In genomic region chr7:73234994-73235717, GRCh38 we compare ENCODE assay signal across 8 cellular contexts.
DNase-seq lines count a peak whose midpoint lies in the region; ATAC-seq and TF ChIP-seq lines count a peak whose summit lies in the region.
"Not testable (repeated sequence)": the region's sequence is repeated elsewhere in the genome, so short reads cannot be mapped to it uniquely, and the experiment has no call there.

No MANE protein-coding gene starts in this region.

- DNase-seq in LNCaP clone FGC (ENCODE audit: low read depth), result not testable (repeated sequence)
- peak; percentile 59 to 88 (median 74) for DNase-seq in activated CD8-positive, alpha-beta memory T cell treated with anti-CD3 and anti-CD28 coated beads for 48 hours (ENCODE audit: low read depth in 2 of 3, low spot score in 2 of 3)
- DNase-seq in central memory CD4-positive, alpha-beta T cell, result peak; percentile 94
- DNase-seq in right lobe of liver (peak; percentile 93 to 95 (median 94)), upper lobe of left lung (peak; percentile 91 to 96)
- peak; percentile 82 to 86 for DNase-seq in stimulated activated CD4-positive, alpha-beta T cell treated with anti-CD3 and anti-CD28 coated beads, Interleukin-15, amount 100 ng/mL, for 48 hours (ENCODE audit: low read depth in 2 of 2)

- not testable (repeated sequence) for H3K27ac ChIP-seq in right lobe of liver
- H3K27ac ChIP-seq in upper lobe of left lung, result peak overlapping the region in 2 of 4 donors; percentile 39 to 54

- TF ChIP-seq EP300 in upper lobe of left lung (IDR thresholded peaks at IDR 0.05), result not testable (repeated sequence)

- not testable (repeated sequence) for H3K9me3 ChIP-seq in right lobe of liver, upper lobe of left lung

- intact Hi-C loops in right lobe of liver (cut with DNase I), result not testable (repeated sequence)

- H3K27me3 ChIP-seq in right lobe of liver, upper lobe of left lung: not testable (repeated sequence)

- H3K4me1 ChIP-seq in right lobe of liver, upper lobe of left lung: not testable (repeated sequence)

- WGBS in right lobe of liver (ENCODE audit: insufficient coverage, low coverage, low lambda C conversion rate, missing lambda C conversion rate), result no CpG with 5 or more reads among the region's 72 CpGs
- WGBS in upper lobe of left lung, 2 donors, result no CpG with 5 or more reads among the region's 72 CpGs

- TF ChIP-seq POLR2A in right lobe of liver (IDR thresholded peaks at IDR 0.05); upper lobe of left lung (IDR thresholded peaks at IDR 0.05): not testable (repeated sequence)

- H3K4me3 ChIP-seq in LNCaP clone FGC (ENCODE audit: low read depth, low read length) (peak overlapping the region; percentile 32), upper lobe of left lung (peak overlapping the region in 3 of 4 donors; percentile 39 to 45 (median 44))
- H3K4me3 ChIP-seq in right lobe of liver, result not testable (repeated sequence)

- peak; percentile 91 for ATAC-seq in GM19035 (IDR thresholded peaks at IDR 0.05; ENCODE audit: unreplicated experiment)
- ATAC-seq in HG02840 (IDR thresholded peaks at IDR 0.05; ENCODE audit: low FRiP score, unreplicated experiment), result peak; percentile 83
- peak; percentile 95 to 98 (median 97) for ATAC-seq in right lobe of liver
- peak; percentile 97 to 99 for ATAC-seq in upper lobe of left lung (ENCODE audit: low FRiP score in 2 of 2)

- TF ChIP-seq CTCF in LNCaP clone FGC (IDR thresholded peaks at IDR 0.05; ENCODE audit: control insufficient read depth, extremely low read depth, insufficient read depth); right lobe of liver (IDR thresholded peaks at IDR 0.05); upper lobe of left lung (IDR thresholded peaks at IDR 0.05): not testable (repeated sequence)

- H3K36me3 ChIP-seq in right lobe of liver, upper lobe of left lung: not testable (repeated sequence)
